Comparison of ENCODE assay signal across 9 cellular contexts in genomic region chr2:129922571-129923264, GRCh38. TPM values are rescaled to one million over a fixed set of nuclear protein-coding genes. Genes with fewer than 3 reads are reported as not detected.
DNase-seq lines count a peak whose midpoint lies in the region; ATAC-seq and TF ChIP-seq lines count a peak whose summit lies in the region.
"Had no signal": no experiment of that assay in that cellular context is flagged by ENCODE, and none has a peak within 500 bp of the region (broad histone marks: within the 10 kb centered on the region; RNA-seq: fewer than 3 reads in every experiment).

No MANE protein-coding gene starts in this region.

- H3K79me1 ChIP-seq in neuronal stem cell (ENCODE audit: low read depth, low read length), result no peaks in the 10 kb centered on the region

- H3K4me1 ChIP-seq in breast epithelium, result no peaks in the 10 kb centered on the region
- peaks cover 0 to 9% of the 10 kb centered on the region in 2 donors for H3K4me1 ChIP-seq in neuronal stem cell (ENCODE audit: control insufficient read depth in 2 of 2, insufficient read depth in 1 of 2, low read depth in 1 of 2, low read length in 2 of 2)

- H3K27me3 ChIP-seq in breast epithelium, result peaks cover 0 to 14% of the 10 kb centered on the region in 2 donors
- H3K27me3 ChIP-seq in neuronal stem cell (ENCODE audit: control insufficient read depth in 3 of 3, insufficient read depth in 3 of 3, low read depth in 1 of 3, low read length in 3 of 3), result peaks cover 0 to 16% (median 12%) of the 10 kb centered on the region in 3 experiments

- H2BK12ac ChIP-seq in neuronal stem cell (ENCODE audit: low read length), result no peak overlapping the region

- DNase-seq in NCI-H1417 (lab: John Stamatoyannopoulos, UW), result peak; percentile 22 to 59 (median 40)
- no peak for DNase-seq in NCI-H1417 treated with DMSO at 0.1 percent for 48 hours (lab: John Stamatoyannopoulos, UW)
- DNase-seq in NCI-H2171 (lab: John Stamatoyannopoulos, UW), result peak; percentile 52
- no peak for DNase-seq in breast epithelium (ENCODE audit: low spot score in 2 of 2)
- peak; percentile 17 for DNase-seq in neuronal stem cell (ENCODE audit: low spot score)
- no peak for DNase-seq in GM03348 (ENCODE audit: low spot score)
- no peak for DNase-seq in hepatic stellate cell (ENCODE audit: low spot score)

- TF ChIP-seq POLR2A in breast epithelium (IDR thresholded peaks at IDR 0.05), result no peak

- no peaks in the 10 kb centered on the region for H3K36me3 ChIP-seq in breast epithelium
- no peaks in the 10 kb centered on the region for H3K36me3 ChIP-seq in neuronal stem cell (replicated peaks in 1 of 2; ENCODE audit: control insufficient read depth in 2 of 2, insufficient read depth in 2 of 2, low read length in 2 of 2)
- H3K36me3 ChIP-seq: thoracic aorta had no signal

- no peak overlapping the region for H2BK5ac ChIP-seq in neuronal stem cell (ENCODE audit: low read length)

- no peak overlapping the region for H3K9ac ChIP-seq in neuronal stem cell (ENCODE audit: low read depth, low read length, poor library complexity)

- H3K27ac ChIP-seq in breast epithelium (no peak overlapping the region), neuronal stem cell (replicated peaks; ENCODE audit: low read length) (no peak overlapping the region)
- H3K27ac ChIP-seq: thoracic aorta had no signal

- ATAC-seq in GM18868 (IDR thresholded peaks at IDR 0.05; ENCODE audit: unreplicated experiment), result no peak

- no peak for TF ChIP-seq CTCF in breast epithelium (IDR thresholded peaks at IDR 0.05)

- H3K18ac ChIP-seq in neuronal stem cell (ENCODE audit: low read length), result peak overlapping the region; percentile 71

- H3K9me3 ChIP-seq in breast epithelium (peaks cover 14 to 20% of the 10 kb centered on the region in 2 donors), neuronal stem cell (replicated peaks in 1 of 2; ENCODE audit: control insufficient read depth in 2 of 2, insufficient read depth in 1 of 2, low read depth in 1 of 2, low read length in 2 of 2) (peaks cover 0 to 2% of the 10 kb centered on the region in 2 donors)

- H3K23ac ChIP-seq in neuronal stem cell (ENCODE audit: low read depth, low read length, poor library complexity), result peak overlapping the region; percentile 53

- H3K14ac ChIP-seq in neuronal stem cell (ENCODE audit: low read length), result no peak overlapping the region

- H3K4ac ChIP-seq in neuronal stem cell (ENCODE audit: low read length), result no peak overlapping the region

- H2AFZ ChIP-seq in neuronal stem cell (ENCODE audit: low read length), result peak overlapping the region; percentile 59

- intact Hi-C loops in breast epithelium (cut with DNase I; ENCODE audit: low total_unique reads), result no loop called here

- no peak overlapping the region for H2BK120ac ChIP-seq in neuronal stem cell (ENCODE audit: low read depth, low read length)

- no CpG with 5 or more reads among the region's 21 CpGs for WGBS in neuronal stem cell (ENCODE audit: extremely low coverage in 2 of 2, insufficient read length in 2 of 2, insufficient replicate concordance in 1 of 2), 2 donors

- H4K91ac ChIP-seq in neuronal stem cell (ENCODE audit: low read depth, low read length, poor library complexity), result no peak overlapping the region

- H3K4me3 ChIP-seq in breast epithelium (peak overlapping the region in 2 of 3 donors; percentile 35 to 52), neuronal stem cell (ENCODE audit: low read length in 2 of 2) (peak overlapping the region in 1 of 2 donors; percentile 66)
- H3K4me3 ChIP-seq: thoracic aorta had no signal

- H3K4me2 ChIP-seq in neuronal stem cell (ENCODE audit: insufficient read depth, low read length, poor library complexity, severe bottlenecking), result peak overlapping the region; percentile 83

- no peak overlapping the region for H2AK5ac ChIP-seq in neuronal stem cell (ENCODE audit: low read depth, low read length)

- H2BK15ac ChIP-seq in neuronal stem cell (ENCODE audit: low read length), result no peak overlapping the region

- H4K8ac ChIP-seq in neuronal stem cell (ENCODE audit: low read depth, low read length), result no peak overlapping the region

RNA-seq across cellular contexts. Expression of gene RAB6C, which starts 56.7 kb away (rescaled TPM):
- 1 to 10 TPM in 2 of 3 donors, under 1 TPM in 1; 0.16 to 3.2 (median 1.6) TPM for total RNA-seq in breast epithelium
- polyA plus RNA-seq in neuronal stem cell (2013, experiment 1 of 2), result not detected
- polyA plus RNA-seq in neuronal stem cell (2013, experiment 2 of 2), result 0.01 TPM

Comparison
In these comparisons a context has a peak if more than half of its experiments do, and no peak if none do; other contexts are left out.
1. DNase-seq: peak in NCI-H1417 (3 of 3), NCI-H2171 (single experiment) and neuronal stem cell (single experiment); none in NCI-H1417 treated with DMSO at 0.1 percent for 48 hours (single experiment), breast epithelium (0 of 2), GM03348 (single experiment) and hepatic stellate cell (single experiment).